In genomic region chr20:63176035-63176434, GRCh38 we compare ENCODE assay signal across 1 cellular context.
TF ChIP-seq lines count a peak whose summit lies in the region.

No MANE protein-coding gene starts in this region.

TF ChIP-seq in SK-N-SH, 30 proteins besides CTCF, POLR2A, EP300 and RAD21:
- TF ChIP-seq REST (IDR thresholded peaks at IDR 0.05; ENCODE audit: low read depth, low read length) (peak; percentile 87), USF1 (IDR thresholded peaks at IDR 0.05; ENCODE audit: borderline replicate concordance, low read depth) (no peak)
